ENCODE assay signal across 20 cellular contexts in genomic region chr12:96106137-96106536, GRCh38.
"Had no signal": no experiment of that assay in that cellular context is flagged by ENCODE, and none has a peak within 500 bp of the region (broad histone marks: within the 10 kb centered on the region; RNA-seq: fewer than 3 reads in every experiment).

No MANE protein-coding gene starts in this region.

- H3K27ac ChIP-seq: breast epithelium, coronary artery, pancreas, thoracic aorta, upper lobe of right lung had no signal

- H3K27me3 Mint-ChIP-seq: activated T-helper 17 cell treated with anti-CD3 and anti-CD28 coated beads, Interleukin-2, amount 50 U/mL, for 72 hours; naive thymus-derived CD8-positive, alpha-beta T cell had no signal

- H3K9me3 ChIP-seq: breast epithelium, heart left ventricle, pancreas, thoracic aorta, upper lobe of right lung had no signal

- H3K4me3 Mint-ChIP-seq: activated T-helper 17 cell treated with anti-CD3 and anti-CD28 coated beads, Interleukin-2, amount 50 U/mL, for 72 hours; naive thymus-derived CD8-positive, alpha-beta T cell; stimulated activated effector memory CD8-positive, alpha-beta T cell treated with anti-CD3 and anti-CD28 coated beads, Interleukin-12 subunit alpha, Interleukin-12 subunit beta, amount 100 ng/mL, for 72 hours had no signal

- DNase-seq: activated naive CD4-positive, alpha-beta T cell; activated T-cell treated with anti-CD3 and anti-CD28 coated beads for 4 hours; heart left ventricle; kidney glomerular epithelial cell; left ventricle myocardium superior; naive thymus-derived CD8-positive, alpha-beta T cell; pancreas; stimulated activated CD4-positive, alpha-beta T cell treated with anti-CD3 and anti-CD28 coated beads, Interleukin-4, amount 100 ng/mL, for 24 hours; upper lobe of right lung had no signal

- H3K4me1 ChIP-seq: breast epithelium, pancreas had no signal

- H3K27ac Mint-ChIP-seq: activated T-helper 17 cell treated with anti-CD3 and anti-CD28 coated beads, Interleukin-2, amount 50 U/mL, for 72 hours; stimulated activated effector memory CD8-positive, alpha-beta T cell treated with anti-CD3 and anti-CD28 coated beads, Interleukin-12 subunit alpha, Interleukin-12 subunit beta, amount 100 ng/mL, for 72 hours had no signal

- ATAC-seq: activated CD4-positive, CD25-positive, alpha-beta regulatory T cell treated with anti-CD3 and anti-CD28 coated beads, Interleukin-2, amount 50 U/mL, for 24 hours; activated T-helper 17 cell treated with anti-CD3 and anti-CD28 coated beads, Interleukin-2, amount 50 U/mL, for 72 hours; heart left ventricle; left ventricle myocardium superior; naive thymus-derived CD8-positive, alpha-beta T cell; sciatic nerve; stimulated activated effector memory CD8-positive, alpha-beta T cell treated with anti-CD3 and anti-CD28 coated beads, Interleukin-12 subunit alpha, Interleukin-12 subunit beta, amount 100 ng/mL, for 72 hours; upper lobe of right lung had no signal

- H3K27me3 ChIP-seq: breast epithelium, heart left ventricle, pancreas, upper lobe of right lung had no signal

- H3K4me3 ChIP-seq: breast epithelium, coronary artery, heart left ventricle, pancreas, smooth muscle cell, thoracic aorta, upper lobe of right lung had no signal

- H3K4me2 ChIP-seq: smooth muscle cell had no signal

- H3K36me3 ChIP-seq: breast epithelium, heart left ventricle, pancreas, thoracic aorta, upper lobe of right lung had no signal

- H3K9me3 Mint-ChIP-seq: activated T-helper 17 cell treated with anti-CD3 and anti-CD28 coated beads, Interleukin-2, amount 50 U/mL, for 72 hours; naive thymus-derived CD8-positive, alpha-beta T cell; stimulated activated effector memory CD8-positive, alpha-beta T cell treated with anti-CD3 and anti-CD28 coated beads, Interleukin-12 subunit alpha, Interleukin-12 subunit beta, amount 100 ng/mL, for 72 hours had no signal

- FAIRE-seq: astrocyte, endometrium, frontal cortex, pancreas had no signal

- H3K36me3 Mint-ChIP-seq: naive thymus-derived CD8-positive, alpha-beta T cell; stimulated activated effector memory CD8-positive, alpha-beta T cell treated with anti-CD3 and anti-CD28 coated beads, Interleukin-12 subunit alpha, Interleukin-12 subunit beta, amount 100 ng/mL, for 72 hours had no signal
